ENCODE assay signal across 17 cellular contexts in the genomic region with DNA sequence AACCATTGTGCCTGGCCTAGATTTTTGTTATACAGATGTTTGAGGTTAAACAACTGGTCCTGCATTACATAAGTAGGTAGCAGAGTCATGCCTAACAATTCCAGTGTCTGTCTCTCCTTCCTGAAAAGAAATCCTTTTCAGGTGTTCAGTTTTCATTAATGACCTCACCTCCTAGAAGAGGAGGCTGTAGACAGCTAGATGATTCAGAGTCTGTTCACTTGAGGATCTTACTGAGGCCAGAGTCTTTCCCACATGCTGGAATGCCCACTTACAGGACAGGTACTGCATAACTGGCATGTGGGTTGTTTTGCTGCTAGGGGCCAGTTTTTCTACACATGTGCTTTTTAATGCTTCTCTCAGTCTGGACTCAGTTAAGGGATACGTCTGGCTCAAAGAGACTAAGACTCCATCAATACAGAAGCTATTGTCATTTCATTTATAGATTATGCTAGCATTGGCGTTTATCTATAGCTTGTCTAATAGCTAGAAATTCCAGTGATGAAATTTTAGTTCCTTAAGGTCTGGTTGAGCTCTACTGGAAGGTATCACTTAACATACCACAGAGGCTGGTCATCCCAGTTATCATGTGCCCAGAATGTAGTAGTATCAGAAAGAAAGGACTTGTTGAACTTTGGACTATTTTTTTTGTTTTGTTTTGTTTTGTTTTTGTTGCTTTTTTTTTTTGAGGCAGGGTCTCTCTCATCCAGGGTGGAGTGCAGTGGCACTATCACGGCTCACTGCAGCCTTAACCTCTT.
DNase-seq lines count a peak whose midpoint lies in the region; ATAC-seq and TF ChIP-seq lines count a peak whose summit lies in the region.
"Had no signal": no experiment of that assay in that cellular context is flagged by ENCODE, and none has a peak within 500 bp of the region (broad histone marks: within the 10 kb centered on the region; RNA-seq: fewer than 3 reads in every experiment).

No MANE protein-coding gene starts in this region.

- H2AFZ ChIP-seq in IMR-90 (replicated peaks; ENCODE audit: low read length, poor library complexity) = no peak overlapping the region

- DNase-seq in Daoy (ENCODE audit: low read depth) (peak; percentile 5), IMR-90 (peak; percentile 57), choroid plexus epithelial cell (ENCODE audit: low read depth) (peak; percentile 29), Right ventricle myocardium inferior (ENCODE audit: missing footprints) (no peak), SKM-1 treated with dmso at 0.1 percent for 144 hours (lab: John Stamatoyannopoulos, UW; ENCODE audit: unreplicated experiment) (no peak), COR-L47 (lab: John Stamatoyannopoulos, UW) (no peak)
- DNase-seq: activated B cell treated with CpG ODN at 0.5 μM for 24 hours; effector memory CD8-positive, alpha-beta T cell; foreskin melanocyte; left ventricle myocardium superior; NCI-H2227 treated with DMSO at 0.1 percent for 48 hours; NK-92 treated with Interleukin-12 subunit alpha and Interleukin-12 subunit beta, amount 100 ng/mL, for 24 hours; Right ventricle myocardium superior; stimulated activated CD4-positive, alpha-beta T cell treated with anti-CD3 and anti-CD28 coated beads, Interleukin-4, amount 100 ng/mL, for 1 hour; T-helper 17 cell had no signal

- intact Hi-C loops in IMR-90 (cut with micrococcal nuclease) (no loop called here), Right ventricle myocardium inferior (cut with DNase I) (no loop called here)

- H3K56ac ChIP-seq in IMR-90 (ENCODE audit: extremely low read depth, insufficient read depth, low read length) = no peak overlapping the region

- peaks cover 4% of the 10 kb centered on the region for H3K4me1 ChIP-seq in IMR-90 (ENCODE audit: control insufficient read depth, insufficient read depth, low read length)
- H3K4me1 ChIP-seq in mesodermal cell (ENCODE audit: control insufficient read depth, insufficient read depth, low read length, poor library complexity, severe bottlenecking) = peaks cover 3% of the 10 kb centered on the region

- H2BK5ac ChIP-seq in IMR-90 (ENCODE audit: low read depth, low read length, poor library complexity, severe bottlenecking) = peak overlapping the region; percentile 40

- no peak overlapping the region for H2BK15ac ChIP-seq in IMR-90 (ENCODE audit: low read depth, low read length)

- CTCF ChIA-PET in IMR-90 (lab: Yijun Ruan, JAX) = interaction anchor here (0.6 to 0.9 kb wide), 3 partner anchors 10 to 632 kb away, joined by 3 to 8 read pairs (median 4); no protein-coding TSS in a partner anchor

- POLR2A ChIA-PET in IMR-90 (lab: Charles Lee; ENCODE audit: unreplicated experiment) = no interaction called here

- peaks cover 2% of the 10 kb centered on the region; the same call in 1 of the 2 replicates for H3K9me3 ChIP-seq in IMR-90 (ENCODE audit: control insufficient read depth, insufficient read depth, low read length)
- H3K9me3 ChIP-seq in mesodermal cell (ENCODE audit: control insufficient read depth, low read length) = peaks cover 9% of the 10 kb centered on the region

- H3K4me3 ChIP-seq in IMR-90 (ENCODE audit: insufficient read depth, low read depth, low read length) (no peak overlapping the region), choroid plexus epithelial cell (ENCODE audit: low read depth, low read length) (no peak overlapping the region), mesodermal cell (ENCODE audit: extremely low read depth, insufficient read depth, low read length, poor library complexity, severe bottlenecking) (no peak overlapping the region)

- H3K4me2 ChIP-seq in IMR-90 (ENCODE audit: low read depth, low read length) = no peak overlapping the region

- H2AK5ac ChIP-seq in IMR-90 (ENCODE audit: low read depth, low read length) = no peak overlapping the region

- peaks cover 3% of the 10 kb centered on the region for H3K36me3 ChIP-seq in IMR-90 (ENCODE audit: control insufficient read depth, insufficient read depth, low read length)
- peaks cover 30% of the 10 kb centered on the region for H3K36me3 ChIP-seq in mesodermal cell (ENCODE audit: control insufficient read depth, insufficient read depth, low read length)

- peaks cover 3 to 12% of the 10 kb centered on the region in 2 experiments; a peak in 3 of 4 replicates for H3K79me1 ChIP-seq in IMR-90 (ENCODE audit: low read depth in 1 of 2, low read length in 2 of 2)

- no peak overlapping the region for H2BK20ac ChIP-seq in IMR-90 (ENCODE audit: low read depth, low read length)

- no peak overlapping the region; the same call in 1 of the 2 replicates for H3K4ac ChIP-seq in IMR-90 (ENCODE audit: low read depth, low read length)

- H4K5ac ChIP-seq in IMR-90 (ENCODE audit: low read depth, low read length) = no peak overlapping the region

- 0 out of 2 replicates have a peak overlapping the region, but pooled peaks have one; percentile 5 for H3K14ac ChIP-seq in IMR-90 (replicated peaks; ENCODE audit: low read depth, low read length)

- no peak overlapping the region for H3K9ac ChIP-seq in IMR-90 (ENCODE audit: low read depth, low read length)

- TF ChIP-seq POLR2A in IMR-90 (IDR thresholded peaks at IDR 0.05; ENCODE audit: low read depth, low read length) = no peak

- no peaks in the 10 kb centered on the region for H3K9me1 ChIP-seq in IMR-90 (ENCODE audit: insufficient read depth, low read length)

- TF ChIP-seq CTCF in IMR-90 (conservative IDR thresholded peaks at IDR 0.05; ENCODE audit: low read depth, low read length) = no peak
- TF ChIP-seq CTCF in choroid plexus epithelial cell (conservative IDR thresholded peaks at IDR 0.05; ENCODE audit: low read depth, low read length) = no peak

- H4K8ac ChIP-seq in IMR-90 (ENCODE audit: low read depth in 2 of 2, low read length in 2 of 2) = no peak overlapping the region

- H4K91ac ChIP-seq in IMR-90 (ENCODE audit: insufficient read depth, low read depth, low read length) = no peak overlapping the region

- H3K23ac ChIP-seq in IMR-90 (ENCODE audit: low read depth, low read length) = peak overlapping the region; percentile 2; the same call in 1 of the 2 replicates

- H2BK120ac ChIP-seq in IMR-90 (ENCODE audit: low read depth, low read length) = no peak overlapping the region

- dilution Hi-C loops in IMR-90 (cut with HindIII; ENCODE audit: low sequenced_read_pairs, unreplicated experiment) = no loop called here

- TF ChIP-seq RAD21 in IMR-90 (IDR thresholded peaks at IDR 0.05; ENCODE audit: low read length) = no peak

- no peaks in the 10 kb centered on the region for H4K20me1 ChIP-seq in IMR-90 (ENCODE audit: insufficient read depth, low read length)

- in situ Hi-C loops in IMR-90 (cut with MboI; ENCODE audit: low sequenced_read_pairs) = no loop called here

- no CpG with 5 or more reads among the region's 3 CpGs for WGBS in IMR-90 (ENCODE audit: extremely low coverage in 2 of 2, insufficient read length in 1 of 2), 2 experiments
- WGBS in mesodermal cell (ENCODE audit: insufficient coverage in 2 of 2), 2 experiments = 89% methylated on average over 3 of the region's 3 CpGs; no CpG with 5 or more reads in 1 of the 2 experiments

- BruUV-seq in IMR-90 (replicated peaks; lab: Mats Ljungman, UMichigan) = no TSS peak

- H2AK9ac ChIP-seq in IMR-90 (replicated peaks; ENCODE audit: low read depth, low read length, poor library complexity) = no peak overlapping the region

- no peak overlapping the region for H3K27ac ChIP-seq in IMR-90 (ENCODE audit: insufficient read depth, low read length)
- H3K27ac ChIP-seq in mesodermal cell (ENCODE audit: low read depth, low read length, severe bottlenecking) = peak overlapping the region; percentile 23

- ATAC-seq in IMR-90 (ENCODE audit: low read depth) = peak; percentile 53
- ATAC-seq in HG03565 (IDR thresholded peaks at IDR 0.05; ENCODE audit: unreplicated experiment) = no peak
- no peak for ATAC-seq in Right ventricle myocardium inferior
- ATAC-seq: effector memory CD8-positive, alpha-beta T cell; left ventricle myocardium superior; T-helper 17 cell had no signal

- no peaks in the 10 kb centered on the region for H3K27me3 ChIP-seq in IMR-90 (ENCODE audit: control insufficient read depth, insufficient read depth, low read length)

- H3K18ac ChIP-seq in IMR-90 (ENCODE audit: low read depth, low read length) = no peak overlapping the region

TF ChIP-seq in IMR-90, 13 proteins besides CTCF, POLR2A, EP300 and RAD21:
- peak; percentile 29; the same call in 1 of the 2 replicates for TF ChIP-seq BHLHE40 (IDR thresholded peaks at IDR 0.05; ENCODE audit: low read depth, low read length)
- TF ChIP-seq NFE2L2 (IDR thresholded peaks at IDR 0.05; ENCODE audit: low read depth, low read length) = no peak
- no peak for TF ChIP-seq RCOR1 (IDR thresholded peaks at IDR 0.05; ENCODE audit: insufficient replicate concordance, low read length)

Comparison
In these comparisons a context has a peak if more than half of its experiments do, and no peak if none do; other contexts are left out.
1. DNase-seq: peak in Daoy (single experiment), IMR-90 (single experiment) and choroid plexus epithelial cell (single experiment); none in Right ventricle myocardium inferior (single experiment), SKM-1 treated with dmso at 0.1 percent for 144 hours (single experiment) and COR-L47 (single experiment).